In genomic region chr17:68606451-68607307, GRCh38 we compare ENCODE assay signal across 1 cellular context.
TF ChIP-seq lines count a peak whose summit lies in the region.

No MANE protein-coding gene starts in this region.

TF ChIP-seq in liver, 16 proteins besides CTCF, POLR2A, EP300 and RAD21 (continued from another document):
- TF ChIP-seq RXRA (IDR thresholded peaks at IDR 0.05) (peak; percentile 78 to 90), MAX (IDR thresholded peaks at IDR 0.05) (peak; percentile 38), TAF1 (conservative IDR thresholded peaks at IDR 0.05) (no peak), YY1 (IDR thresholded peaks at IDR 0.05) (peak; percentile 48)
